ENCODE assay signal across 13 cellular contexts in genomic region chr19:52492201-52492960, GRCh38. TPM values are rescaled to one million over a fixed set of nuclear protein-coding genes. Genes with fewer than 3 reads are reported as not detected.
DNase-seq lines count a peak whose midpoint lies in the region; ATAC-seq, FAIRE-seq and TF ChIP-seq lines count a peak whose summit lies in the region.
"Had no signal": no experiment of that assay in that cellular context is flagged by ENCODE, and none has a peak within 500 bp of the region (broad histone marks: within the 10 kb centered on the region; RNA-seq: fewer than 3 reads in every experiment).

No MANE protein-coding gene starts in this region.

- peak overlapping the region in 2 of 3 donors; percentile 11 to 19 for H3K4me3 ChIP-seq in liver (ENCODE audit: low read depth in 1 of 3, low read length in 3 of 3)
- no peak overlapping the region for H3K4me3 ChIP-seq in right lobe of liver
- H3K4me3 ChIP-seq: tibial nerve had no signal

- TF ChIP-seq POLR2A in right lobe of liver (IDR thresholded peaks at IDR 0.05) (no peak), GM12892 (IDR thresholded peaks at IDR 0.05; ENCODE audit: low read depth, low read length) (no peak)

- H3K36me3 ChIP-seq in liver (ENCODE audit: control insufficient read depth in 4 of 4, insufficient read depth in 3 of 4, low read depth in 1 of 4, low read length in 3 of 4) (no peaks in the 10 kb centered on the region), right lobe of liver (no peaks in the 10 kb centered on the region)

- TF ChIP-seq CTCF in liver (IDR thresholded peaks at IDR 0.05; ENCODE audit: low read depth, low read length, missing input control) (no peak), right lobe of liver (IDR thresholded peaks at IDR 0.05) (no peak), type B pancreatic cell (conservative IDR thresholded peaks at IDR 0.05) (peak; percentile 36)

- intact Hi-C loops in right lobe of liver (cut with DNase I), result no loop called here

- no peak overlapping the region for H3K27ac ChIP-seq in liver (ENCODE audit: low read depth in 1 of 2, low read length in 2 of 2)
- no peak overlapping the region for H3K27ac ChIP-seq in right lobe of liver
- H3K27ac ChIP-seq: tibial nerve had no signal

- no peaks in the 10 kb centered on the region for H3K27me3 Mint-ChIP-seq in activated naive CD8-positive, alpha-beta T cell treated with anti-CD3 and anti-CD28 coated beads, Interleukin-2, amount 10 ng/mL, durations not matched to agents 7 days and 5 days
- H3K27me3 Mint-ChIP-seq in type B pancreatic cell, result peaks cover 19% of the 10 kb centered on the region

- no peak overlapping the region for H3K27ac Mint-ChIP-seq in activated naive CD8-positive, alpha-beta T cell treated with anti-CD3 and anti-CD28 coated beads, Interleukin-2, amount 10 ng/mL, durations not matched to agents 7 days and 5 days
- peak overlapping the region; percentile 76 for H3K27ac Mint-ChIP-seq in type B pancreatic cell
- H3K27ac Mint-ChIP-seq: CD8-positive, alpha-beta memory T cell had no signal

- DNase-seq in right lobe of liver (no peak), iPS-NIHi7 (ENCODE audit: extremely low spot score) (peak; percentile 83), type B pancreatic cell (ENCODE audit: extremely low spot score, unreplicated experiment) (peak; percentile 83), GM19239 (ENCODE audit: insufficient read length, low spot score) (no peak), Ammon's horn (ENCODE audit: low spot score) (no peak), GM12892 (ENCODE audit: insufficient read length) (no peak)
- peak; percentile 36 for DNase-seq in activated naive CD8-positive, alpha-beta T cell treated with anti-CD3 and anti-CD28 coated beads, Interleukin-2, amount 10 ng/mL, durations not matched to agents 7 days and 5 days
- DNase-seq: SHP77 had no signal

- ATAC-seq in right lobe of liver, result no peak
- ATAC-seq in activated naive CD8-positive, alpha-beta T cell treated with anti-CD3 and anti-CD28 coated beads, Interleukin-2, amount 10 ng/mL, durations not matched to agents 7 days and 5 days (ENCODE audit: low read depth), result no peak
- ATAC-seq: activated CD4-positive, CD25-positive, alpha-beta regulatory T cell treated with anti-CD3 and anti-CD28 coated beads, Interleukin-2, amount 50 U/mL, for 24 hours had no signal

- H3K27me3 ChIP-seq in liver (ENCODE audit: control insufficient read depth in 4 of 4, insufficient read depth in 4 of 4, low read length in 3 of 4), result no peaks in the 10 kb centered on the region
- no peaks in the 10 kb centered on the region for H3K27me3 ChIP-seq in right lobe of liver
- H3K27me3 ChIP-seq: tibial nerve had no signal

- H3K4me1 ChIP-seq in liver (ENCODE audit: control insufficient read depth in 4 of 4, insufficient read depth in 4 of 4, low read length in 3 of 4) (no peaks in the 10 kb centered on the region), right lobe of liver (no peaks in the 10 kb centered on the region)
- H3K4me1 ChIP-seq: tibial nerve had no signal

- H3K9me3 ChIP-seq in liver (ENCODE audit: control insufficient read depth in 4 of 4, low read length in 3 of 4) (peaks cover 15 to 35% (median 27%) of the 10 kb centered on the region in 4 donors), right lobe of liver (peaks cover 0 to 2% (median 0%) of the 10 kb centered on the region in 4 donors)

- H3K4me1 Mint-ChIP-seq in activated naive CD8-positive, alpha-beta T cell treated with anti-CD3 and anti-CD28 coated beads, Interleukin-2, amount 10 ng/mL, durations not matched to agents 7 days and 5 days, result no peaks in the 10 kb centered on the region
- peaks cover 4% of the 10 kb centered on the region for H3K4me1 Mint-ChIP-seq in type B pancreatic cell (ENCODE audit: unreplicated experiment)
- H3K4me1 Mint-ChIP-seq: CD8-positive, alpha-beta memory T cell had no signal

- WGBS in liver, result 28% methylated on average over 37 of the region's 37 CpGs
- 6% methylated on average over 3 of the region's 37 CpGs for WGBS in right lobe of liver (ENCODE audit: insufficient coverage, low coverage, low lambda C conversion rate, missing lambda C conversion rate)

- H3K4me3 Mint-ChIP-seq in activated naive CD8-positive, alpha-beta T cell treated with anti-CD3 and anti-CD28 coated beads, Interleukin-2, amount 10 ng/mL, durations not matched to agents 7 days and 5 days, result peak overlapping the region; percentile 22
- peak overlapping the region; percentile 88 for H3K4me3 Mint-ChIP-seq in type B pancreatic cell

- H3K9ac ChIP-seq in liver (ENCODE audit: low read depth in 1 of 2, low read length in 2 of 2), result no peak overlapping the region

- POLR2A ChIA-PET in activated naive CD8-positive, alpha-beta T cell treated with anti-CD3 and anti-CD28 coated beads, Interleukin-2, amount 10 ng/mL, durations not matched to agents 7 days and 5 days (lab: Charles Lee), result no interaction called here

- H3K9me3 Mint-ChIP-seq in activated naive CD8-positive, alpha-beta T cell treated with anti-CD3 and anti-CD28 coated beads, Interleukin-2, amount 10 ng/mL, durations not matched to agents 7 days and 5 days, result peaks cover 14% of the 10 kb centered on the region
- H3K9me3 Mint-ChIP-seq in type B pancreatic cell, result no peaks in the 10 kb centered on the region

- H3K36me3 Mint-ChIP-seq in activated naive CD8-positive, alpha-beta T cell treated with anti-CD3 and anti-CD28 coated beads, Interleukin-2, amount 10 ng/mL, durations not matched to agents 7 days and 5 days, result peaks cover 8% of the 10 kb centered on the region
- H3K36me3 Mint-ChIP-seq in type B pancreatic cell, result no peaks in the 10 kb centered on the region

- TF ChIP-seq RAD21 in liver (IDR thresholded peaks at IDR 0.05), result no peak

- no peak for FAIRE-seq in GM19239 (lab: Jason Lieb, UNC)
- no peak for FAIRE-seq in GM12892 (lab: Jason Lieb, UNC)
- FAIRE-seq: H54 had no signal

TF ChIP-seq in liver, 16 proteins besides CTCF, POLR2A, EP300 and RAD21:
- TF ChIP-seq GABPA (IDR thresholded peaks at IDR 0.05 in 1 of 2, conservative IDR thresholded peaks at IDR 0.05 in 1 of 2) (no peak), FOXA2 (IDR thresholded peaks at IDR 0.05) (no peak), JUND (IDR thresholded peaks at IDR 0.05) (no peak), SP1 (IDR thresholded peaks at IDR 0.05) (no peak), NR2F2 (IDR thresholded peaks at IDR 0.05) (no peak), EGR1 (IDR thresholded peaks at IDR 0.05; ENCODE audit: low read depth in 2 of 2) (no peak), RXRA (IDR thresholded peaks at IDR 0.05) (no peak), ZBTB33 (IDR thresholded peaks at IDR 0.05) (no peak), FOXA1 (IDR thresholded peaks at IDR 0.05) (no peak), TAF1 (conservative IDR thresholded peaks at IDR 0.05) (no peak), HNF4G (IDR thresholded peaks at IDR 0.05) (no peak)
TF ChIP-seq in liver: peak in this region for 0.

RNA-seq across cellular contexts. Expression of gene ZNF808, which starts 35.1 kb away (rescaled TPM):
- 1 to 10 TPM; 8.7 to 9.4 TPM for total RNA-seq in liver
- polyA plus RNA-seq in liver, result 1 to 10 TPM in 1 of 2 donors, under 1 TPM in 1; 0.88 to 1.7 TPM
- total RNA-seq in right lobe of liver, result 10 to 100 TPM in 1 of 6 experiments, 1 to 10 TPM in 5; 3.3 to 12.3 (median 5.8) TPM
- total RNA-seq in activated naive CD8-positive, alpha-beta T cell treated with anti-CD3 and anti-CD28 coated beads, Interleukin-2, amount 10 ng/mL, durations not matched to agents 7 days and 5 days, result 10 to 100 TPM; 53.5 to 59.8 TPM
- total RNA-seq in type B pancreatic cell (ENCODE audit: low replicate concordance), result 37.4 and 52.6 TPM in 2 replicates
- 12.6 TPM for polyA plus RNA-seq in GM12892 (2012; ENCODE audit: missing spikeins)

RNA-seq across cellular contexts. Expression of gene ZNF578, which starts 39.0 kb away (rescaled TPM):
- total RNA-seq in liver (under 1 TPM; 0.25 to 0.56 TPM), right lobe of liver (under 1 TPM in 3 of 6 experiments, not detected in 3; 0.17 to 0.51 (median 0.29) TPM), type B pancreatic cell (ENCODE audit: low replicate concordance) (0.72 and 1.1 TPM in 2 replicates)
- polyA plus RNA-seq in liver, result under 1 TPM in 1 of 2 donors, not detected in 1; 0.09 TPM
- 1 to 10 TPM; 3.4 to 4.7 TPM for total RNA-seq in activated naive CD8-positive, alpha-beta T cell treated with anti-CD3 and anti-CD28 coated beads, Interleukin-2, amount 10 ng/mL, durations not matched to agents 7 days and 5 days
- not detected for polyA plus RNA-seq in GM12892 (2012; ENCODE audit: missing spikeins)

Comparison
In these comparisons a context has a peak if more than half of its experiments do, and no peak if none do; other contexts are left out.
1. H3K4me3 ChIP-seq: peak in liver (2 of 3); none in right lobe of liver (0 of 3).
2. DNase-seq: peak in activated naive CD8-positive, alpha-beta T cell treated with anti-CD3 and anti-CD28 coated beads, Interleukin-2, amount 10 ng/mL, durations not matched to agents 7 days and 5 days (single experiment), iPS-NIHi7 (single experiment) and type B pancreatic cell (single experiment); none in right lobe of liver (0 of 3), GM19239 (single experiment), Ammon's horn (single experiment) and GM12892 (single experiment).